Comparison of ENCODE assay signal across 33 cellular contexts in the genomic region with DNA sequence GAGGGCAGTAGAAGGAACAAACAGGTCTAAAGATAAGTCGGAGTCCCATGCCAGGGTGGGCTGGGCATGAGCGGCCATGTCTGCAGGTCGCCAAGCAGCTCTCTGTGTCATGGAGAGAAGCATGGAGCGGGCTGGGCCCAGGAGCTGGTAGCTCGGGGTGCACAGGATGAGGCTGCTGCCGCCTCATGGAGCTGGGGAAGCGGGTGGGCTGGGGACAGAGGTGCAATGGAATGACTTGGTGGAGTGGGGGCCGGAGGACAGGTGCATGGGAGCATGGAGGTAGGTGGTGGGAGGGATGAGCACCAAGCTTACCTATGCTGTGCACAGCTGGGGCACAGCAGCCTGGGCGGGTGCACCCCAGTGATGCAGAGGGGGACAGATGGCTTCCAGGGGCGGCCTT. TPM values are rescaled to one million over a fixed set of nuclear protein-coding genes. Genes with fewer than 3 reads are reported as not detected.
"Had no signal": no experiment of that assay in that cellular context is flagged by ENCODE, and none has a peak within 500 bp of the region (broad histone marks: within the 10 kb centered on the region; RNA-seq: fewer than 3 reads in every experiment).

No MANE protein-coding gene starts in this region.

- H3K9me3 ChIP-seq: ascending aorta, breast epithelium, SJCRH30 had no signal

- H3K9me3 Mint-ChIP-seq: activated CD4-positive, alpha-beta T cell treated with anti-CD3 and anti-CD28 coated beads, Interleukin-2, amount 10 ng/mL, durations not matched to agents 7 days and 5 days; activated naive CD4-positive, alpha-beta T cell treated with anti-CD3 and anti-CD28 coated beads, Interleukin-2, amount 50 U/mL, for 24 hours; activated naive CD8-positive, alpha-beta T cell treated with anti-CD3 and anti-CD28 coated beads, Interleukin-2, amount 10 ng/mL, durations not matched to agents 7 days and 5 days; activated T-cell treated with anti-CD3 and anti-CD28 coated beads, Interleukin-2, amount 50 U/mL, for 24 hours; activated T-helper 2 cell treated with anti-CD3 and anti-CD28 coated beads, Interferon-gamma antibody, Interleukin-2, Interleukin-4, amounts not matched to agents 10 μg/mL and 5 μg/mL and 100 μg/mL, durations not matched to agents 14 hours and 24 hours and 36 hours; T-helper 1 cell treated with Interleukin-12 subunit alpha and Interleukin-12 subunit beta and Interleukin-4 antibody, amounts not matched to agents 30 μg/mL and 1 μg/mL, for 36 hours; T-helper 2 cell treated with Interferon-gamma antibody and Interleukin-4, amounts not matched to agents 5 μg/mL and 100 μg/mL, for 36 hours; WTC11 had no signal

- H3K9ac ChIP-seq: KMS-11 had no signal

- H3K36me3 Mint-ChIP-seq: activated naive CD4-positive, alpha-beta T cell treated with anti-CD3 and anti-CD28 coated beads, Interleukin-2, amount 50 U/mL, for 24 hours; activated naive CD8-positive, alpha-beta T cell treated with anti-CD3 and anti-CD28 coated beads, Interleukin-2, amount 10 ng/mL, durations not matched to agents 7 days and 5 days; WTC11 had no signal

- H3K27ac ChIP-seq: ascending aorta, breast epithelium, KMS-11, SJCRH30, SK-N-MC had no signal

- H3K4me2 ChIP-seq: KMS-11 had no signal

- H3K36me3 ChIP-seq: ascending aorta, breast epithelium, SJCRH30 had no signal

- DNase-seq: activated CD4-positive, alpha-beta T cell treated with anti-CD3 and anti-CD28 coated beads for 36 hours; activated CD4-positive, alpha-beta T cell treated with anti-CD3 and anti-CD28 coated beads, Interleukin-2, amount 10 ng/mL, durations not matched to agents 7 days and 5 days; activated CD4-positive, alpha-beta T cell treated with anti-CD3 and anti-CD28 coated beads, Interleukin-2, amount 50 U/mL, for 48 hours; activated CD8-positive, alpha-beta T cell treated with anti-CD3 and anti-CD28 coated beads, Interleukin-2, amount 10 ng/mL, durations not matched to agents 7 days and 5 days; activated gamma-delta T cell; activated naive CD4-positive, alpha-beta T cell treated with Interleukin-2 at 50 U/mL for 16 hours; activated naive CD8-positive, alpha-beta T cell treated with anti-CD3 and anti-CD28 coated beads, Interleukin-2, amount 10 ng/mL, durations not matched to agents 7 days and 5 days; activated T-cell treated with anti-CD3 and anti-CD28 coated beads, Interleukin-2, amount 50 U/mL, for 24 hours; amygdala; MM.1S; MV-4-11; NCI-H1092; NCI-H146; NCI-H187; NCI-H2081; NCI-H345; NCI-H524 treated with DMSO at 0.1 percent for 48 hours; SHP77; SJCRH30 had no signal

- H3K4me3 ChIP-seq: ascending aorta, breast epithelium, SJCRH30, SK-N-MC had no signal

- ATAC-seq: activated CD4-positive, alpha-beta T cell treated with anti-CD3 and anti-CD28 coated beads for 36 hours; activated CD4-positive, CD25-positive, alpha-beta regulatory T cell treated with anti-CD3 and anti-CD28 coated beads, Interleukin-2, amount 50 U/mL, for 24 hours; activated CD8-positive, alpha-beta T cell treated with anti-CD3 and anti-CD28 coated beads, Interleukin-2, amount 10 ng/mL, durations not matched to agents 7 days and 5 days; Panc1; WTC11 had no signal

- H3K4me1 ChIP-seq: breast epithelium, SJCRH30 had no signal

- H3K27ac Mint-ChIP-seq: activated CD4-positive, alpha-beta T cell treated with anti-CD3 and anti-CD28 coated beads for 36 hours; activated CD4-positive, alpha-beta T cell treated with anti-CD3 and anti-CD28 coated beads, Interleukin-2, amount 10 ng/mL, durations not matched to agents 7 days and 5 days; activated CD8-positive, alpha-beta T cell treated with anti-CD3 and anti-CD28 coated beads, Interleukin-2, amount 10 ng/mL, durations not matched to agents 7 days and 5 days; activated naive CD4-positive, alpha-beta T cell treated with anti-CD3 and anti-CD28 coated beads, Interleukin-2, amount 50 U/mL, for 24 hours; activated naive CD8-positive, alpha-beta T cell treated with anti-CD3 and anti-CD28 coated beads, Interleukin-2, amount 10 ng/mL, durations not matched to agents 7 days and 5 days; activated T-cell treated with anti-CD3 and anti-CD28 coated beads, Interleukin-2, amount 50 U/mL, for 24 hours; activated T-helper 2 cell treated with anti-CD3 and anti-CD28 coated beads, Interferon-gamma antibody, Interleukin-2, Interleukin-4, amounts not matched to agents 10 μg/mL and 5 μg/mL and 100 μg/mL, durations not matched to agents 14 hours and 24 hours and 36 hours; T-helper 1 cell treated with Interleukin-12 subunit alpha and Interleukin-12 subunit beta and Interleukin-4 antibody, amounts not matched to agents 30 μg/mL and 1 μg/mL, for 36 hours; T-helper 2 cell treated with Interferon-gamma antibody and Interleukin-4, amounts not matched to agents 5 μg/mL and 100 μg/mL, for 36 hours; WTC11 had no signal

- H3K4me3 Mint-ChIP-seq: activated CD4-positive, alpha-beta T cell treated with anti-CD3 and anti-CD28 coated beads for 36 hours; activated CD4-positive, alpha-beta T cell treated with anti-CD3 and anti-CD28 coated beads, Interleukin-2, amount 10 ng/mL, durations not matched to agents 7 days and 5 days; activated CD8-positive, alpha-beta T cell treated with anti-CD3 and anti-CD28 coated beads, Interleukin-2, amount 10 ng/mL, durations not matched to agents 7 days and 5 days; activated naive CD4-positive, alpha-beta T cell treated with anti-CD3 and anti-CD28 coated beads, Interleukin-2, amount 50 U/mL, for 24 hours; activated naive CD8-positive, alpha-beta T cell treated with anti-CD3 and anti-CD28 coated beads, Interleukin-2, amount 10 ng/mL, durations not matched to agents 7 days and 5 days; activated T-cell treated with anti-CD3 and anti-CD28 coated beads, Interleukin-2, amount 50 U/mL, for 24 hours; T-helper 1 cell treated with Interleukin-12 subunit alpha and Interleukin-12 subunit beta and Interleukin-4 antibody, amounts not matched to agents 30 μg/mL and 1 μg/mL, for 36 hours; T-helper 2 cell treated with Interferon-gamma antibody and Interleukin-4, amounts not matched to agents 5 μg/mL and 100 μg/mL, for 36 hours; WTC11 had no signal

RNA-seq across cellular contexts. Expression of a gene that starts 3.6 kb away (rescaled TPM):
- total RNA-seq: activated T-helper 2 cell treated with anti-CD3 and anti-CD28 coated beads, Interferon-gamma antibody, Interleukin-2, Interleukin-4, amounts not matched to agents 10 μg/mL and 5 μg/mL and 100 μg/mL, durations not matched to agents 14 hours and 24 hours and 36 hours had no signal

RNA-seq across cellular contexts. Expression of a gene that starts 24.5 kb away (rescaled TPM):
- total RNA-seq: NCI-H460, RPMI7951 had no signal

RNA-seq across cellular contexts. Expression of a gene that starts 40.4 kb away (rescaled TPM):
- total RNA-seq: LHCN-M2, RPMI7951 had no signal
